23 cellular contexts compared by ENCODE assay signal in genomic region chr13:110197471-110197870, GRCh38.
DNase-seq lines count a peak whose midpoint lies in the region; ATAC-seq and TF ChIP-seq lines count a peak whose summit lies in the region.
"Had no signal": no experiment of that assay in that cellular context is flagged by ENCODE, and none has a peak within 500 bp of the region (broad histone marks: within the 10 kb centered on the region; RNA-seq: fewer than 3 reads in every experiment).

No MANE protein-coding gene starts in this region.

- peak overlapping the region; percentile 69 for H3K27ac ChIP-seq in hepatocyte
- H3K27ac ChIP-seq in sigmoid colon: peak overlapping the region; percentile 1 to 63 (median 22)
- H3K27ac ChIP-seq: 22Rv1, KMS-11, SJCRH30 had no signal

- WGBS in hepatocyte (ENCODE audit: low lambda C conversion rate, missing lambda C conversion rate): 68% methylated on average over 4 of the region's 4 CpGs
- WGBS in sigmoid colon, 2 donors: 77 to 87% methylated on average over 4 of the region's 4 CpGs

- no peak overlapping the region for H3K4me3 ChIP-seq in hepatocyte
- no peak overlapping the region for H3K4me3 ChIP-seq in sigmoid colon
- H3K4me3 ChIP-seq: GM23338, HAP-1, SJCRH30 had no signal

- intact Hi-C loops in cardiac septum (cut with DNase I): no loop called here
- intact Hi-C loops in left ventricle myocardium superior (cut with micrococcal nuclease): no loop called here
- intact Hi-C loops in sigmoid colon (cut with DNase I): no loop called here

- TF ChIP-seq CTCF in hepatocyte (IDR thresholded peaks at IDR 0.05; ENCODE audit: poor library complexity): no peak
- TF ChIP-seq CTCF in sigmoid colon (IDR thresholded peaks at IDR 0.05): no peak

- H3K9me3 ChIP-seq in hepatocyte (ENCODE audit: low read depth) (no peaks in the 10 kb centered on the region), sigmoid colon (no peaks in the 10 kb centered on the region)
- H3K9me3 ChIP-seq: HAP-1, SJCRH30 had no signal

- no peaks in the 10 kb centered on the region for H3K36me3 ChIP-seq in hepatocyte (replicated peaks; ENCODE audit: insufficient read depth, low read depth)
- peaks cover 28 to 99% (median 63%) of the 10 kb centered on the region in 4 donors for H3K36me3 ChIP-seq in sigmoid colon
- H3K36me3 ChIP-seq: HAP-1 had no signal

- no peak for TF ChIP-seq POLR2A in sigmoid colon (IDR thresholded peaks at IDR 0.05)

- H3K27me3 ChIP-seq in hepatocyte (no peaks in the 10 kb centered on the region), sigmoid colon (no peaks in the 10 kb centered on the region)
- H3K27me3 ChIP-seq: SJCRH30 had no signal

- DNase-seq in cardiac septum (ENCODE audit: low spot score) (peak; percentile 14), left ventricle myocardium superior (no peak), hepatocyte (ENCODE audit: low spot score) (no peak), sigmoid colon (no peak), NCI-H2107 treated with DMSO at 0.1 percent for 48 hours (lab: John Stamatoyannopoulos, UW; ENCODE audit: unreplicated experiment) (no peak), GF-D8 (lab: John Stamatoyannopoulos, UW) (no peak), midbrain (lab: John Stamatoyannopoulos, UW) (no peak), GM03348 (ENCODE audit: low spot score) (no peak)
- DNase-seq: ACHN; C1 segment of cervical spinal cord; Calu3; CD8-positive, alpha-beta T cell; NCI-H1694; NCI-H2081; NCI-H2171 treated with DMSO at 0.1 percent for 48 hours; NCI-H446 treated with DMSO at 0.1 percent for 48 hours; NCI-H526 treated with DMSO at 0.1 percent for 48 hours; OCI-M1; SJCRH30 had no signal

- H2AFZ ChIP-seq in hepatocyte: no peak overlapping the region
- H2AFZ ChIP-seq: GM23338 had no signal

- peaks cover 18% of the 10 kb centered on the region for H3K4me1 ChIP-seq in hepatocyte (ENCODE audit: insufficient read depth)
- H3K4me1 ChIP-seq in sigmoid colon: peaks cover 0 to 22% (median 21%) of the 10 kb centered on the region in 4 donors
- H3K4me1 ChIP-seq: HAP-1, SJCRH30 had no signal

- H4K20me1 ChIP-seq in hepatocyte (ENCODE audit: insufficient read depth, poor library complexity, severe bottlenecking): no peaks in the 10 kb centered on the region

- ATAC-seq in left ventricle myocardium superior: no peak
- ATAC-seq: CD8-positive, alpha-beta T cell; GM23338 had no signal

- no peaks in the 10 kb centered on the region for H3K79me2 ChIP-seq in hepatocyte

- no peak overlapping the region for H3K4me2 ChIP-seq in hepatocyte
- H3K4me2 ChIP-seq: GM23338, KMS-11 had no signal

- no peaks in the 10 kb centered on the region for H3K9me2 ChIP-seq in hepatocyte (replicated peaks; ENCODE audit: insufficient read depth)

- TF ChIP-seq EP300 in sigmoid colon (IDR thresholded peaks at IDR 0.05): no peak
